In genomic region chr16:57184113-57184512, GRCh38 we compare ENCODE assay signal across 8 cellular contexts. TPM values are rescaled to one million over a fixed set of nuclear protein-coding genes. Genes with fewer than 3 reads are reported as not detected.
DNase-seq lines count a peak whose midpoint lies in the region; ATAC-seq and TF ChIP-seq lines count a peak whose summit lies in the region.

No MANE protein-coding gene starts in this region.

- no peak overlapping the region for H3K27ac ChIP-seq in CD4-positive, alpha-beta memory T cell (ENCODE audit: low read depth, low read length)
- no peak overlapping the region for H3K27ac ChIP-seq in foreskin keratinocyte

- H3K4me1 ChIP-seq in CD4-positive, alpha-beta memory T cell (ENCODE audit: insufficient read depth, low read length) = peaks cover 41% of the 10 kb centered on the region
- peaks cover 7% of the 10 kb centered on the region for H3K4me1 ChIP-seq in foreskin keratinocyte

- peak overlapping the region in 4 of 7 donors; percentile 39 to 95 (median 73) for H3K27ac Mint-ChIP-seq in CD4-positive, alpha-beta memory T cell
- H3K27ac Mint-ChIP-seq in HFFc6 (peak overlapping the region; percentile 33; the same call in 1 of the 2 replicates), naive B cell (peak overlapping the region in 5 of 6 donors; percentile 7 to 98 (median 53))
- H3K27ac Mint-ChIP-seq in activated naive CD8-positive, alpha-beta T cell = no peak overlapping the region

- ATAC-seq in naive B cell (ENCODE audit: low read depth in 2 of 2) (no peak), foreskin keratinocyte (no peak), GM21786 (IDR thresholded peaks at IDR 0.05; ENCODE audit: unreplicated experiment) (no peak), HG03354 (IDR thresholded peaks at IDR 0.05; ENCODE audit: poor library complexity, severe bottlenecking, unreplicated experiment) (no peak)

- no peaks in the 10 kb centered on the region for H3K27me3 Mint-ChIP-seq in CD4-positive, alpha-beta memory T cell
- H3K27me3 Mint-ChIP-seq in HFFc6 (ENCODE audit: insufficient read depth) = peaks cover 4% of the 10 kb centered on the region; the same call in 1 of the 2 replicates
- no peaks in the 10 kb centered on the region for H3K27me3 Mint-ChIP-seq in activated naive CD8-positive, alpha-beta T cell
- no peaks in the 10 kb centered on the region for H3K27me3 Mint-ChIP-seq in naive B cell

- H3K4me3 Mint-ChIP-seq in CD4-positive, alpha-beta memory T cell = peak overlapping the region in 7 of 8 donors; percentile 54 to 99 (median 97)
- H3K4me3 Mint-ChIP-seq in HFFc6 (peak overlapping the region; percentile 66), naive B cell (peak overlapping the region; percentile 32 to 100 (median 97))
- H3K4me3 Mint-ChIP-seq in activated naive CD8-positive, alpha-beta T cell = peak overlapping the region; percentile 100

- H3K27me3 ChIP-seq in CD4-positive, alpha-beta memory T cell (ENCODE audit: insufficient read depth, low read length) = no peaks in the 10 kb centered on the region
- H3K27me3 ChIP-seq in foreskin keratinocyte = no peaks in the 10 kb centered on the region

- intact Hi-C loops in CD4-positive, alpha-beta memory T cell (cut with micrococcal nuclease) = loop anchor here (10.0 kb wide), 1 partner anchor 261 kb away; the partner anchor contains the start of genes CIAPIN1 and COQ9

- DNase-seq in CD4-positive, alpha-beta memory T cell = no peak
- DNase-seq in HFFc6 (no peak), naive B cell (no peak), T1000 (lab: John Stamatoyannopoulos, UW) (no peak), foreskin keratinocyte (no peak)

- CTCF ChIA-PET in CD4-positive, alpha-beta memory T cell (lab: Charles Lee; ENCODE audit: partially characterized antibody) = interaction anchor here (0.9 to 1.3 kb wide), 3 partner anchors 13 to 336 kb away, joined by 3 to 4 read pairs (median 3); no protein-coding TSS in a partner anchor

- no peak overlapping the region for H3K4me3 ChIP-seq in CD4-positive, alpha-beta memory T cell (ENCODE audit: low read length in 2 of 2)

- no peaks in the 10 kb centered on the region for H3K9me3 ChIP-seq in CD4-positive, alpha-beta memory T cell (ENCODE audit: control insufficient read depth in 1 of 2, low read length in 2 of 2)

- TF ChIP-seq CTCF in HFFc6 (IDR thresholded peaks at IDR 0.05) = no peak
- no peak for TF ChIP-seq CTCF in foreskin keratinocyte (conservative IDR thresholded peaks at IDR 0.05)

- POLR2A ChIA-PET in CD4-positive, alpha-beta memory T cell (lab: Charles Lee; ENCODE audit: partially characterized antibody) = interaction anchor here (1.6 kb wide), 1 partner anchor 252 kb away, joined by 4 read pairs; the partner anchor contains the start of gene HERPUD1

- no peaks in the 10 kb centered on the region for H3K36me3 ChIP-seq in CD4-positive, alpha-beta memory T cell (ENCODE audit: insufficient read depth, low read length)

- H3K36me3 Mint-ChIP-seq in CD4-positive, alpha-beta memory T cell = peaks cover 0 to 24% of the 10 kb centered on the region in 2 donors
- peaks cover 16% of the 10 kb centered on the region; the same call in 1 of the 2 replicates for H3K36me3 Mint-ChIP-seq in HFFc6 (ENCODE audit: low read depth)
- H3K36me3 Mint-ChIP-seq in activated naive CD8-positive, alpha-beta T cell = no peaks in the 10 kb centered on the region
- H3K36me3 Mint-ChIP-seq in naive B cell = no peaks in the 10 kb centered on the region

- peaks cover 30 to 53% (median 40%) of the 10 kb centered on the region in 4 donors for H3K4me1 Mint-ChIP-seq in CD4-positive, alpha-beta memory T cell
- H3K4me1 Mint-ChIP-seq in HFFc6 (ENCODE audit: low read depth) (peaks cover 44% of the 10 kb centered on the region), naive B cell (peaks cover 38 to 66% (median 51%) of the 10 kb centered on the region in 3 donors)
- peaks cover 46% of the 10 kb centered on the region for H3K4me1 Mint-ChIP-seq in activated naive CD8-positive, alpha-beta T cell (ENCODE audit: low read depth)

- H3K9me3 Mint-ChIP-seq in CD4-positive, alpha-beta memory T cell = no peaks in the 10 kb centered on the region
- H3K9me3 Mint-ChIP-seq in HFFc6 (no peaks in the 10 kb centered on the region; the same call in 1 of the 2 replicates), naive B cell (no peaks in the 10 kb centered on the region)
- H3K9me3 Mint-ChIP-seq in activated naive CD8-positive, alpha-beta T cell (ENCODE audit: low read depth) = no peaks in the 10 kb centered on the region

RNA-seq across cellular contexts. Expression of gene PSME3IP1, which starts 1.7 kb away (rescaled TPM):
- 100 to 1,000 TPM; 147 to 157 TPM for total RNA-seq in CD4-positive, alpha-beta memory T cell
- polyA plus RNA-seq in CD4-positive, alpha-beta memory T cell = 10 to 100 TPM; 59.9 to 64.5 TPM
- 10 to 100 TPM; 55.9 to 85.0 (median 76.5) TPM for total RNA-seq in HFFc6 (2021; fragmentation: NEBNext Ultra II Directional; extraction: Animal tissue kit (Norgen Biotek cat#: 25700))
- 100 to 1,000 TPM in 1 of 6 donors, 10 to 100 TPM in 5; 85.1 to 109 (median 93.6) TPM for polyA plus RNA-seq in naive B cell (ENCODE audit: low read depth in 6 of 6)
- total RNA-seq in foreskin keratinocyte = 75.2 and 75.4 TPM in 2 replicates
- 79.6 and 89.1 TPM in 2 replicates for polyA plus RNA-seq in foreskin keratinocyte

RNA-seq across cellular contexts. Expression of gene RSPRY1, which starts 2.0 kb away (rescaled TPM):
- 10 to 100 TPM; 32.8 to 38.0 TPM for total RNA-seq in CD4-positive, alpha-beta memory T cell
- 10 to 100 TPM; 28.5 to 34.0 TPM for polyA plus RNA-seq in CD4-positive, alpha-beta memory T cell
- 10 to 100 TPM; 38.8 to 51.9 (median 47.7) TPM for total RNA-seq in HFFc6 (2021; fragmentation: NEBNext Ultra II Directional; extraction: Animal tissue kit (Norgen Biotek cat#: 25700))
- polyA plus RNA-seq in naive B cell (ENCODE audit: low read depth in 6 of 6) = 10 to 100 TPM; 26.7 to 42.7 (median 33.5) TPM
- 40.9 and 41.1 TPM in 2 replicates for total RNA-seq in foreskin keratinocyte
- polyA plus RNA-seq in foreskin keratinocyte = 10.6 and 12.2 TPM in 2 replicates
